ENCODE assay signal across 9 cellular contexts in the genomic region with DNA sequence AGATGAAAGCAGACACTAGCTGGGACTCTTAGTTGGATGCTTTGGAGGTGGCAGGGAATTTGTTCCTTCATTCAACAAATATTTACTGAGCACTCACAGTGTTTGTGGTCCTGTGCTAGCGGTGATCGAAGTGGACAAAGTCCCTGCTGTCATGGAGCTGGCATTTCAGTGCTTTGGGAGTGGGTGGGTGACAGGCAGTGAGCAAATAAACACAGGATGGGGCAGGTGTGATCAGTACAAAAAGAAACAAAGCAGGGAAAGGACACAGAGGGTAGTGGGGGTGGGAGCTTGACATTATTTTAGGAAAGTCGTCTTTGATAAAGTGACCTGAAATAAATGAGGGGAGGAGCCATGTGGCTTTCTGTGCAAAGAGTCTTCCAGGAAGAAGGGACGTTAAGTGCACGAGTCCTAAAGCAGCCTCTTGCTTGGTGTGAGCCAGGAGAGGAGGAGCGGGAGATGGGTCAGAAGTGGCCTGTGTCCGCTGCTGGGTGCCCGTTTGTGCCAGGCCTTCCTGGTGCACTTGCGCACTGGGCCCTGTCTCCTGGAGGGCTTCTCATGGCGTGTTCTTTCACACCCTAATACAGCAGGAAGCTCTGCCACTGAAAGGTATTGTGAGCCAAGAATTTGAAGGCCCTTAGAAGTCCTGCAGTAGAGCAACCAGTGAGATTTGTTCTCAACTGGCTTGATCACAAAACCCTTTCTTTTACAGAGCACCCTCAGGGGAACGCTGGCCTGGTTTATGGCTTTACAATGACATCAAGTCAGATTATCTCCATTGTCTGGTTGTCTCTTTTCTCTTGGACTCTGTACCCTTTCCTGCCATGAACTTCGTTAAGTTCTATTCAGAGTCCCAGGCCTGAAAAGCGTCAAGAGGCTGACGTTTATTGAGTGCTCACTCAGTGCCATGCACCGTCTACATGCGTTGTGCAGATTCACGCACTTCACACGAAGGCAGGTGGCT. TPM values are rescaled to one million over a fixed set of nuclear protein-coding genes. Genes with fewer than 3 reads are reported as not detected.
DNase-seq lines count a peak whose midpoint lies in the region; ATAC-seq and TF ChIP-seq lines count a peak whose summit lies in the region.
"Had no signal": no experiment of that assay in that cellular context is flagged by ENCODE, and none has a peak within 500 bp of the region (broad histone marks: within the 10 kb centered on the region; RNA-seq: fewer than 3 reads in every experiment).

No MANE protein-coding gene starts in this region.

- no peaks in the 10 kb centered on the region for H3K36me3 ChIP-seq in GM23338 (ENCODE audit: insufficient read depth)
- no peaks in the 10 kb centered on the region for H3K36me3 ChIP-seq in Panc1 (ENCODE audit: control insufficient read depth, insufficient read depth, low read length)

- H3K27me3 Mint-ChIP-seq in GM23338 (ENCODE audit: insufficient read depth, low read depth, poor library complexity) (peaks cover 7% of the 10 kb centered on the region), progenitor cell of endocrine pancreas (no peaks in the 10 kb centered on the region), T-helper 17 cell (no peaks in the 10 kb centered on the region)

- H3K9me3 Mint-ChIP-seq in GM23338 (no peaks in the 10 kb centered on the region), progenitor cell of endocrine pancreas (ENCODE audit: low read depth) (no peaks in the 10 kb centered on the region)

- H3K4me1 Mint-ChIP-seq in GM23338 (peaks cover 46% of the 10 kb centered on the region), progenitor cell of endocrine pancreas (ENCODE audit: low read depth) (peaks cover 47% of the 10 kb centered on the region), T-helper 17 cell (no peaks in the 10 kb centered on the region)

- H3K4me3 ChIP-seq in GM23338 (no peak overlapping the region), Panc1 (ENCODE audit: low read depth in 2 of 2, low read length in 2 of 2) (no peak overlapping the region)

- intact Hi-C loops in Panc1 (cut with micrococcal nuclease; ENCODE audit: unreplicated experiment) (loop anchor here (2.0 kb wide), 1 partner anchor 64 kb away; no protein-coding TSS in a partner anchor), left ventricle myocardium superior (cut with micrococcal nuclease) (no loop called here)

- H3K9me3 ChIP-seq in Panc1 (ENCODE audit: control insufficient read depth, insufficient read depth, low read depth, low read length): no peaks in the 10 kb centered on the region
- H3K9me3 ChIP-seq in T-helper 17 cell (ENCODE audit: control insufficient read depth, low read length, poor library complexity, severe bottlenecking): no peaks in the 10 kb centered on the region
- H3K9me3 ChIP-seq: SK-N-SH had no signal

- H3K27ac ChIP-seq in GM23338 (ENCODE audit: low read depth) (peak overlapping the region; percentile 50; the same call in 1 of the 2 replicates), Panc1 (ENCODE audit: low read length) (peak overlapping the region; percentile 69)

- peaks cover 11% of the 10 kb centered on the region; the same call in 1 of the 2 replicates for H3F3A ChIP-seq in GM23338 (replicated peaks; ENCODE audit: low read depth)

- CTCF ChIA-PET in Panc1 (lab: Charles Lee): interaction anchor here (0.5 to 1.8 kb wide), 2 partner anchors 12 to 64 kb away, joined by 3 to 6 read pairs; no protein-coding TSS in a partner anchor

- in situ Hi-C loops in Panc1 (cut with HindIII; ENCODE audit: low pct_unique_long_range_greater_than_20kb, low sequenced_read_pairs): no loop called here

- no peak overlapping the region for H2AFZ ChIP-seq in GM23338

- no peak overlapping the region for H3K4me2 ChIP-seq in GM23338
- H3K4me2 ChIP-seq: SK-N-SH had no signal

- POLR2A ChIA-PET in Panc1 (lab: Charles Lee): no interaction called here

- H3K79me2 ChIP-seq in GM23338 (replicated peaks; ENCODE audit: insufficient read depth): peaks cover 78% of the 10 kb centered on the region

- H3K36me3 Mint-ChIP-seq in GM23338 (ENCODE audit: low read depth): peaks cover 23% of the 10 kb centered on the region
- H3K36me3 Mint-ChIP-seq in progenitor cell of endocrine pancreas (ENCODE audit: insufficient read depth): peaks cover 10% of the 10 kb centered on the region
- no peaks in the 10 kb centered on the region for H3K36me3 Mint-ChIP-seq in T-helper 17 cell (ENCODE audit: low read depth)

- H4K20me1 ChIP-seq in GM23338 (replicated peaks; ENCODE audit: insufficient read depth): peaks cover 30% of the 10 kb centered on the region

- no peak for DNase-seq in GM23338 (ENCODE audit: low spot score)
- DNase-seq in Panc1 (ENCODE audit: low read depth, low spot score): no peak
- peak; percentile 83 for DNase-seq in left ventricle myocardium superior
- no peak for DNase-seq in progenitor cell of endocrine pancreas (ENCODE audit: low spot score, unreplicated experiment)
- DNase-seq in DMS79 (lab: John Stamatoyannopoulos, UW): no peak
- DNase-seq in T-helper 17 cell: no peak
- DNase-seq in activated naive CD4-positive, alpha-beta T cell treated with anti-CD3 and anti-CD28 coated beads, Interleukin-2, amount 50 U/mL, for 16 hours: no peak

- ATAC-seq in GM23338 (no peak), Panc1 (no peak), left ventricle myocardium superior (peak; percentile 92), esophagus mucosa (no peak), T-helper 17 cell (no peak)

- H3K27ac Mint-ChIP-seq in GM23338: no peak overlapping the region; the same call in 1 of the 2 replicates
- peak overlapping the region; percentile 92 for H3K27ac Mint-ChIP-seq in progenitor cell of endocrine pancreas
- H3K27ac Mint-ChIP-seq in T-helper 17 cell: no peak overlapping the region

- BruUV-seq in Panc1 (replicated peaks; lab: Mats Ljungman, UMichigan): TSS peak; percentile 55

- H3K4me3 Mint-ChIP-seq in GM23338 (no peak overlapping the region), progenitor cell of endocrine pancreas (ENCODE audit: low read depth) (peak overlapping the region; percentile 42), T-helper 17 cell (no peak overlapping the region)

- no peak for TF ChIP-seq CTCF in GM23338 (conservative IDR thresholded peaks at IDR 0.05; ENCODE audit: low read depth in 2 of 2)
- TF ChIP-seq CTCF in Panc1 (IDR thresholded peaks at IDR 0.05): no peak
- TF ChIP-seq CTCF in progenitor cell of endocrine pancreas (IDR thresholded peaks at IDR 0.05; ENCODE audit: unreplicated experiment): no peak

- H3K9me2 ChIP-seq in GM23338 (ENCODE audit: insufficient read depth): no peaks in the 10 kb centered on the region
- H3K9me2 ChIP-seq: SK-N-SH had no signal

- H3K27me3 ChIP-seq in GM23338 (ENCODE audit: insufficient read depth) (no peaks in the 10 kb centered on the region), Panc1 (ENCODE audit: control insufficient read depth, insufficient read depth, low read length) (no peaks in the 10 kb centered on the region)

- H3K4me1 ChIP-seq in GM23338 (ENCODE audit: insufficient read depth) (peaks cover 29% of the 10 kb centered on the region), Panc1 (ENCODE audit: control insufficient read depth, insufficient read depth, low read length) (peaks cover 60% of the 10 kb centered on the region)

TF ChIP-seq in GM23338, 12 proteins besides CTCF, POLR2A, EP300 and RAD21 (continues in another document):
- TF ChIP-seq POLR2AphosphoS5 (IDR thresholded peaks at IDR 0.05; ENCODE audit: low read depth) (no peak), STAT1 (IDR thresholded peaks at IDR 0.05; ENCODE audit: unreplicated experiment) (no peak), CREB1 (CRISPR knock-in tag; IDR thresholded peaks at IDR 0.05; ENCODE audit: low read depth) (no peak)

RNA-seq across cellular contexts. Expression of a gene that starts 14.9 kb away (rescaled TPM):
- total RNA-seq in GM23338 (2014; rRNA removed; shearing (Covaris generic)): 76.6 and 85.0 TPM in 2 replicates
- 7.3 and 8.5 TPM in 2 replicates for polyA plus RNA-seq in GM23338 (2016; fragmentation: Nextera tagmentation; extraction: Ambion mirVana)
- total RNA-seq in Panc1 (2021; ENCODE audit: unreplicated experiment) (142 TPM), left ventricle myocardium superior (57.9 TPM), progenitor cell of endocrine pancreas (154 and 169 TPM in 2 replicates), esophagus mucosa (112 TPM), T-helper 17 cell (10 to 100 TPM in 1 of 2 donors, 1 to 10 TPM in 1; 2.2 to 13.7 TPM)
- polyA plus RNA-seq in Panc1 (2012; ENCODE audit: insufficient read length): 80.5 TPM
